In the genomic region with DNA sequence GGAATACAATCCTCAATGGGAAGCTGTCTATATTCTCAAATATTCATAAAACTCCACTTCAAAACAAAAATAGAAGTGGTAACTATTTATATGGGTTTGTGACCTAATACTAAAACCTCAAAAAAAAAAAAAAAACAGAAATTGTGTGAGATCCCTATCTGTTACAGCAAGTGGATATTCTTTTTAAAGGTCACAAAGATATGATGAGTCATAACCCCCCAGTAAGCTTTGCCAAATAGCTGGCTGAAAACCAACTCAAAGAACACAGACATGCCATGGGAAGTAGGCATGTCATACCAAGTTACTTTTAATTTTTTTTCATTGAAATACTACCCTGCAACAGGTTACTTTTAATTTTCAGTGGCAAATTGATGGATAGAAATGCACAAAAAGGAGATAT, we compare ENCODE assay signal across 10 cellular contexts.
DNase-seq lines count a peak whose midpoint lies in the region; ATAC-seq and TF ChIP-seq lines count a peak whose summit lies in the region.
"Had no signal": no experiment of that assay in that cellular context is flagged by ENCODE, and none has a peak within 500 bp of the region (broad histone marks: within the 10 kb centered on the region; RNA-seq: fewer than 3 reads in every experiment).

No MANE protein-coding gene starts in this region.

- H3K27me3 ChIP-seq in PC-3 (ENCODE audit: low read length): no peaks in the 10 kb centered on the region
- H3K27me3 ChIP-seq: BLaER1 had no signal

- H4K20me1 ChIP-seq in PC-3 (ENCODE audit: low read length): no peaks in the 10 kb centered on the region
- H4K20me1 ChIP-seq: BLaER1 had no signal

- H3K27ac Mint-ChIP-seq in activated CD8-positive, alpha-beta memory T cell treated with anti-CD3 and anti-CD28 coated beads, Interleukin-2, amount 10 ng/mL, durations not matched to agents 7 days and 5 days: peak overlapping the region; percentile 75
- peak overlapping the region; percentile 14 for H3K27ac Mint-ChIP-seq in stimulated activated naive B cell treated with anti-CD40 and anti-IgM and Interleukin-4, amounts not matched to agents 10 μg/mL and 1 μg/mL and 100 μg/mL, for 72 hours

- peaks cover 3% of the 10 kb centered on the region for H3K9me3 Mint-ChIP-seq in activated CD8-positive, alpha-beta memory T cell treated with anti-CD3 and anti-CD28 coated beads, Interleukin-2, amount 10 ng/mL, durations not matched to agents 7 days and 5 days (ENCODE audit: low read depth)
- peaks cover 3 to 4% of the 10 kb centered on the region in 2 donors for H3K9me3 Mint-ChIP-seq in stimulated activated naive B cell treated with anti-CD40 and anti-IgM and Interleukin-4, amounts not matched to agents 10 μg/mL and 1 μg/mL and 100 μg/mL, for 72 hours

- CTCF ChIA-PET in activated CD8-positive, alpha-beta memory T cell treated with anti-CD3 and anti-CD28 coated beads, Interleukin-2, amount 10 ng/mL, durations not matched to agents 7 days and 5 days (lab: Charles Lee): interaction anchor here (1.0 to 1.6 kb wide), 5 partner anchors 13 to 62 kb away, joined by 3 to 5 read pairs (median 4); no protein-coding TSS in a partner anchor
- CTCF ChIA-PET in PC-3 (lab: Charles Lee): no interaction called here

- H2AFZ ChIP-seq in PC-3 (ENCODE audit: low read length): no peak overlapping the region

- no peaks in the 10 kb centered on the region for H3K36me3 ChIP-seq in PC-3 (ENCODE audit: low read depth, low read length)

- peaks cover 39% of the 10 kb centered on the region for H3K36me3 Mint-ChIP-seq in activated CD8-positive, alpha-beta memory T cell treated with anti-CD3 and anti-CD28 coated beads, Interleukin-2, amount 10 ng/mL, durations not matched to agents 7 days and 5 days
- peaks cover 6 to 8% of the 10 kb centered on the region in 2 donors for H3K36me3 Mint-ChIP-seq in stimulated activated naive B cell treated with anti-CD40 and anti-IgM and Interleukin-4, amounts not matched to agents 10 μg/mL and 1 μg/mL and 100 μg/mL, for 72 hours

- H3K9me2 ChIP-seq in PC-3 (replicated peaks; ENCODE audit: low read length): no peaks in the 10 kb centered on the region

- H3K9me3 ChIP-seq in PC-3 (ENCODE audit: low read length): no peaks in the 10 kb centered on the region

- peak; percentile 93 for ATAC-seq in activated CD8-positive, alpha-beta memory T cell treated with anti-CD3 and anti-CD28 coated beads, Interleukin-2, amount 10 ng/mL, durations not matched to agents 7 days and 5 days
- ATAC-seq in PC-3 (peak; percentile 65), GM19395 (IDR thresholded peaks at IDR 0.05; ENCODE audit: unreplicated experiment) (no peak)
- ATAC-seq in stimulated activated naive B cell treated with anti-CD40 and anti-IgM and Interleukin-4, amounts not matched to agents 10 μg/mL and 1 μg/mL and 100 μg/mL, for 72 hours (replicated peaks): peak; percentile 73 to 78

- no peaks in the 10 kb centered on the region for H3F3A ChIP-seq in PC-3 (ENCODE audit: low read length, unreplicated experiment)

- DNase-seq in activated CD8-positive, alpha-beta memory T cell treated with anti-CD3 and anti-CD28 coated beads, Interleukin-2, amount 10 ng/mL, durations not matched to agents 7 days and 5 days: no peak
- DNase-seq in activated CD8-positive, alpha-beta memory T cell treated with anti-CD3 and anti-CD28 coated beads, Interleukin-2, amount 50 U/mL, for 4 hours: no peak
- DNase-seq in PC-3 (peak; percentile 89), dermis microvascular lymphatic vessel endothelial cell (ENCODE audit: low read depth in 2 of 2) (peak; percentile 45 to 78), HuH-7.5 (ENCODE audit: low spot score) (no peak), GDM1 (lab: John Stamatoyannopoulos, UW) (no peak)
- no peak for DNase-seq in stimulated activated naive B cell treated with anti-CD40 and anti-IgM and Interleukin-4, amounts not matched to agents 10 μg/mL and 1 μg/mL and 100 μg/mL, for 72 hours

- TF ChIP-seq CTCF in PC-3 (conservative IDR thresholded peaks at IDR 0.05; ENCODE audit: low read depth, low read length): no peak

- peak overlapping the region; percentile 3; the same call in 1 of the 2 replicates for H3K27ac ChIP-seq in PC-3 (ENCODE audit: low read length)
- H3K27ac ChIP-seq: BLaER1 had no signal

- no TSS peak for BruUV-seq in PC-3 (replicated peaks; lab: Mats Ljungman, UMichigan)

- intact Hi-C loops in PC-3 (cut with micrococcal nuclease): no loop called here

- H3K4me2 ChIP-seq in PC-3 (ENCODE audit: low read length): peak overlapping the region; percentile 25
- H3K4me2 ChIP-seq: BLaER1 had no signal

- peaks cover 64% of the 10 kb centered on the region for H3K4me1 Mint-ChIP-seq in activated CD8-positive, alpha-beta memory T cell treated with anti-CD3 and anti-CD28 coated beads, Interleukin-2, amount 10 ng/mL, durations not matched to agents 7 days and 5 days
- H3K4me1 Mint-ChIP-seq in stimulated activated naive B cell treated with anti-CD40 and anti-IgM and Interleukin-4, amounts not matched to agents 10 μg/mL and 1 μg/mL and 100 μg/mL, for 72 hours: peaks cover 23 to 46% of the 10 kb centered on the region in 2 donors

- POLR2A ChIA-PET in PC-3 (lab: Charles Lee; ENCODE audit: unreplicated experiment): no interaction called here

- peaks cover 17% of the 10 kb centered on the region for H3K79me2 ChIP-seq in PC-3 (ENCODE audit: low read length)

- peaks cover 48% of the 10 kb centered on the region for H3K4me1 ChIP-seq in PC-3 (ENCODE audit: insufficient read depth, low read length)

- no peak overlapping the region for H3K4me3 ChIP-seq in PC-3 (ENCODE audit: low read length)
- H3K4me3 ChIP-seq: BLaER1, skin epidermis had no signal

- H3K4me3 Mint-ChIP-seq in activated CD8-positive, alpha-beta memory T cell treated with anti-CD3 and anti-CD28 coated beads, Interleukin-2, amount 10 ng/mL, durations not matched to agents 7 days and 5 days: peak overlapping the region; percentile 30
- H3K4me3 Mint-ChIP-seq in stimulated activated naive B cell treated with anti-CD40 and anti-IgM and Interleukin-4, amounts not matched to agents 10 μg/mL and 1 μg/mL and 100 μg/mL, for 72 hours: no peak overlapping the region

- H3K27me3 Mint-ChIP-seq in activated CD8-positive, alpha-beta memory T cell treated with anti-CD3 and anti-CD28 coated beads, Interleukin-2, amount 10 ng/mL, durations not matched to agents 7 days and 5 days: no peaks in the 10 kb centered on the region
- no peaks in the 10 kb centered on the region for H3K27me3 Mint-ChIP-seq in stimulated activated naive B cell treated with anti-CD40 and anti-IgM and Interleukin-4, amounts not matched to agents 10 μg/mL and 1 μg/mL and 100 μg/mL, for 72 hours

- no peak overlapping the region for H3K9ac ChIP-seq in PC-3 (ENCODE audit: low read length)
- H3K9ac ChIP-seq: BLaER1 had no signal

Comparison
In these comparisons a context has a peak if more than half of its experiments do, and no peak if none do; other contexts are left out.
1. DNase-seq: peak in PC-3 (single experiment) and dermis microvascular lymphatic vessel endothelial cell (2 of 2); none in activated CD8-positive, alpha-beta memory T cell treated with anti-CD3 and anti-CD28 coated beads, Interleukin-2, amount 10 ng/mL, durations not matched to agents 7 days and 5 days (single experiment), activated CD8-positive, alpha-beta memory T cell treated with anti-CD3 and anti-CD28 coated beads, Interleukin-2, amount 50 U/mL, for 4 hours (single experiment), stimulated activated naive B cell treated with anti-CD40 and anti-IgM and Interleukin-4, amounts not matched to agents 10 μg/mL and 1 μg/mL and 100 μg/mL, for 72 hours (single experiment), HuH-7.5 (single experiment) and GDM1 (single experiment).